In the genomic region with DNA sequence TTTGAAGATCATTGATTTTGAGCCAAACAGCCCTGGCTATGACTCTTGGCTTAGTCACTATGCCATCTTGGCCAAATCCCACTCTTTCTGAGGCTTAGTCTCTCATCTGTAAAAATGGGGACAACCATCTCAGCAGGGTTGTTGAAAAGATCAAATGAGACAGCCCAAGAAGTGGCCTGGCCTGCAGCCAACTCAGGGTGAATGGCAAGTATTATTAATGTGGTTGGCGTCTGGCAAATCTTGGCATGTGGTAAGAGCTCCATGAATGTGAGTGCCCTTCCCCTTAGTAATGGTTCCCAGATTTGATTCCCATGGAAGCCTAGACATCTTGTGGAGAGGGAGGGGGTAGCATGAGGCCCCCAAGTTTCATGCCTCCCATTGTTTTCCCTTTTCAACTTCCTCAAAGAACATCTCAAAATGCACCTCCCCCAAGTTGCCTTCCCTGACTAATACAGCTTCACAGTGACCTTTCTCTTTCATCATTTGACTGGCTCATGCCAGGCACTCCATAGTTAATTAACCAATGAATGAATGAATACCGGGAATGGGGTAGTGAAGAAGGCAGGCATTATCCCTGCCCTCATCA, we compare ENCODE assay signal across 1 cellular context.
TF ChIP-seq lines count a peak whose summit lies in the region.

No MANE protein-coding gene starts in this region.

TF ChIP-seq in WTC11, 78 proteins besides CTCF, POLR2A, EP300 and RAD21 (continued from another document):
- TF ChIP-seq, protein P1, sequence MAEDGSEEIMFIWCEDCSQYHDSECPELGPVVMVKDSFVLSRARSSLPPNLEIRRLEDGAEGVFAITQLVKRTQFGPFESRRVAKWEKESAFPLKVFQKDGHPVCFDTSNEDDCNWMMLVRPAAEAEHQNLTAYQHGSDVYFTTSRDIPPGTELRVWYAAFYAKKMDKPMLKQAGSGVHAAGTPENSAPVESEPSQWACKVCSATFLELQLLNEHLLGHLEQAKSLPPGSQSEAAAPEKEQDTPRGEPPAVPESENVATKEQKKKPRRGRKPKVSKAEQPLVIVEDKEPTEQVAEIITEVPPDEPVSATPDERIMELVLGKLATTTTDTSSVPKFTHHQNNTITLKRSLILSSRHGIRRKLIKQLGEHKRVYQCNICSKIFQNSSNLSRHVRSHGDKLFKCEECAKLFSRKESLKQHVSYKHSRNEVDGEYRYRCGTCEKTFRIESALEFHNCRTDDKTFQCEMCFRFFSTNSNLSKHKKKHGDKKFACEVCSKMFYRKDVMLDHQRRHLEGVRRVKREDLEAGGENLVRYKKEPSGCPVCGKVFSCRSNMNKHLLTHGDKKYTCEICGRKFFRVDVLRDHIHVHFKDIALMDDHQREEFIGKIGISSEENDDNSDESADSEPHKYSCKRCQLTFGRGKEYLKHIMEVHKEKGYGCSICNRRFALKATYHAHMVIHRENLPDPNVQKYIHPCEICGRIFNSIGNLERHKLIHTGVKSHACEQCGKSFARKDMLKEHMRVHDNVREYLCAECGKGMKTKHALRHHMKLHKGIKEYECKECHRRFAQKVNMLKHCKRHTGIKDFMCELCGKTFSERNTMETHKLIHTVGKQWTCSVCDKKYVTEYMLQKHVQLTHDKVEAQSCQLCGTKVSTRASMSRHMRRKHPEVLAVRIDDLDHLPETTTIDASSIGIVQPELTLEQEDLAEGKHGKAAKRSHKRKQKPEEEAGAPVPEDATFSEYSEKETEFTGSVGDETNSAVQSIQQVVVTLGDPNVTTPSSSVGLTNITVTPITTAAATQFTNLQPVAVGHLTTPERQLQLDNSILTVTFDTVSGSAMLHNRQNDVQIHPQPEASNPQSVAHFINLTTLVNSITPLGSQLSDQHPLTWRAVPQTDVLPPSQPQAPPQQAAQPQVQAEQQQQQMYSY (CRISPR knock-in tag; IDR thresholded peaks at IDR 0.05): no peak
- TF ChIP-seq, protein P2, sequence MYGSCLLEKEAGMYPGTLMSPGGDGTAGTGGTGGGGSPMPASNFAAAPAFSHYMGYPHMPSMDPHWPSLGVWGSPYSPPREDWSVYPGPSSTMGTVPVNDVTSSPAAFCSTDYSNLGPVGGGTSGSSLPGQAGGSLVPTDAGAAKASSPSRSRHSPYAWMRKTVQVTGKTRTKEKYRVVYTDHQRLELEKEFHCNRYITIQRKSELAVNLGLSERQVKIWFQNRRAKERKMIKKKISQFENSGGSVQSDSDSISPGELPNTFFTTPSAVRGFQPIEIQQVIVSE (CRISPR knock-in tag; IDR thresholded peaks at IDR 0.05; ENCODE audit: borderline replicate concordance): no peak
- TF ChIP-seq CREB1 (CRISPR knock-in tag; IDR thresholded peaks at IDR 0.05) (no peak), TEAD4 (CRISPR knock-in tag; IDR thresholded peaks at IDR 0.05) (no peak), SMAD4 (CRISPR knock-in tag; IDR thresholded peaks at IDR 0.05) (no peak), CBFB (CRISPR knock-in tag; IDR thresholded peaks at IDR 0.05; ENCODE audit: low read depth) (no peak), GRHL2 (CRISPR knock-in tag; IDR thresholded peaks at IDR 0.05; ENCODE audit: insufficient replicate concordance, severe bottlenecking) (no peak), SMAD3 (CRISPR knock-in tag; IDR thresholded peaks at IDR 0.05; ENCODE audit: borderline replicate concordance) (no peak), TP53 (CRISPR knock-in tag; IDR thresholded peaks at IDR 0.05) (no peak), ZNF423 (CRISPR knock-in tag; IDR thresholded peaks at IDR 0.05) (no peak)
